Comparison of ENCODE assay signal across 19 cellular contexts in genomic region chr5:147055850-147056523, GRCh38.
DNase-seq lines count a peak whose midpoint lies in the region; ATAC-seq and TF ChIP-seq lines count a peak whose summit lies in the region.
"Had no signal": no experiment of that assay in that cellular context is flagged by ENCODE, and none has a peak within 500 bp of the region (broad histone marks: within the 10 kb centered on the region; RNA-seq: fewer than 3 reads in every experiment).

No MANE protein-coding gene starts in this region.

- POLR2A ChIA-PET in GM10248 (lab: Yijun Ruan, JAX), result no interaction called here

- TF ChIP-seq CTCF in coronary artery (IDR thresholded peaks at IDR 0.05) (no peak), GM10248 (IDR thresholded peaks at IDR 0.05; ENCODE audit: control extremely low read depth, extremely low read depth, low read depth, missing control alignments) (no peak)

- ATAC-seq in stimulated activated naive CD8-positive, alpha-beta T cell treated with anti-CD3 and anti-CD28 coated beads, Interleukin-15, Interleukin-2, amounts not matched to agents 100 U/mL and 50 U/mL, for 24 hours, result no peak
- ATAC-seq: A549, lower lobe of right lung, natural killer cell had no signal

- CTCF ChIA-PET in GM10248 (lab: Yijun Ruan, JAX), result interaction anchor here (1.2 to 1.7 kb wide), 2 partner anchors 13 to 42 kb away, joined by 3 to 4 read pairs; no protein-coding TSS in a partner anchor

- peak; percentile 63 for DNase-seq in Ammon's horn (ENCODE audit: low spot score)
- DNase-seq in RPMI7951 (ENCODE audit: low read depth), result peak; percentile 3
- DNase-seq in ecto neural progenitor cell (ENCODE audit: low spot score), result peak; percentile 50
- DNase-seq in middle frontal gyrus (ENCODE audit: extremely low spot score, low spot score), result peak; percentile 24
- DNase-seq in coronary artery (ENCODE audit: low spot score), result no peak
- DNase-seq in stimulated activated naive CD8-positive, alpha-beta T cell treated with anti-CD3 and anti-CD28 coated beads, Interleukin-15, Interleukin-2, amounts not matched to agents 100 U/mL and 50 U/mL, for 24 hours, result no peak
- DNase-seq in GM10248 (ENCODE audit: extremely low spot score), result no peak
- DNase-seq in NCI-H146 treated with DMSO at 0.1 percent for 48 hours (lab: John Stamatoyannopoulos, UW; ENCODE audit: unreplicated experiment), result no peak
- DNase-seq: activated CD4-positive, CD25-positive, alpha-beta regulatory T cell treated with anti-CD3 and anti-CD28 coated beads, Interleukin-2, amount 50 U/mL, for 72 hours; activated gamma-delta T cell; colonic mucosa; DMS 273 treated with DMSO at 0.1 percent for 48 hours; lower lobe of right lung; natural killer cell; NCI-H1436 treated with DMSO at 0.1 percent for 48 hours; NCI-H345 had no signal

- H3K27ac ChIP-seq in coronary artery, result no peak overlapping the region
- H3K27ac ChIP-seq: A549, C4-2B, colonic mucosa, lower lobe of right lung had no signal

- H3K4me3 ChIP-seq in coronary artery, result no peak overlapping the region
- H3K4me3 ChIP-seq: A549, colonic mucosa, HAP-1, lower lobe of right lung had no signal

Comparison
In these comparisons a context has a peak if more than half of its experiments do, and no peak if none do; other contexts are left out.
1. DNase-seq: peak in Ammon's horn (single experiment), RPMI7951 (single experiment), ecto neural progenitor cell (single experiment) and middle frontal gyrus (single experiment); none in coronary artery (single experiment), stimulated activated naive CD8-positive, alpha-beta T cell treated with anti-CD3 and anti-CD28 coated beads, Interleukin-15, Interleukin-2, amounts not matched to agents 100 U/mL and 50 U/mL, for 24 hours (single experiment), GM10248 (single experiment) and NCI-H146 treated with DMSO at 0.1 percent for 48 hours (single experiment).